In genomic region chr2:105486762-105487141, GRCh38 we compare ENCODE assay signal across 16 cellular contexts.
DNase-seq lines count a peak whose midpoint lies in the region; ATAC-seq and TF ChIP-seq lines count a peak whose summit lies in the region.
"Had no signal": no experiment of that assay in that cellular context is flagged by ENCODE, and none has a peak within 500 bp of the region (broad histone marks: within the 10 kb centered on the region; RNA-seq: fewer than 3 reads in every experiment).

No MANE protein-coding gene starts in this region.

- no peaks in the 10 kb centered on the region for H3K36me3 ChIP-seq in cardiac muscle cell
- no peaks in the 10 kb centered on the region for H3K36me3 ChIP-seq in Panc1 (ENCODE audit: control insufficient read depth, insufficient read depth, low read length)
- no peaks in the 10 kb centered on the region for H3K36me3 ChIP-seq in mesenchymal stem cell (ENCODE audit: control insufficient read depth in 1 of 2, insufficient read depth in 2 of 2, low read depth in 1 of 2, low read length in 2 of 2)
- H3K36me3 ChIP-seq in smooth muscle cell (ENCODE audit: low read depth) = no peaks in the 10 kb centered on the region
- no peaks in the 10 kb centered on the region for H3K36me3 ChIP-seq in uterus
- H3K36me3 ChIP-seq: BLaER1, HAP-1 had no signal

- H2BK15ac ChIP-seq in mesenchymal stem cell (ENCODE audit: low read depth, poor library complexity, severe bottlenecking) = no peak overlapping the region

- H4K91ac ChIP-seq in mesenchymal stem cell (ENCODE audit: low read length) = peak overlapping the region; percentile 80

- POLR2A ChIA-PET in Panc1 (lab: Charles Lee) = no interaction called here

- H3F3A ChIP-seq in smooth muscle cell (ENCODE audit: low read depth) = no peaks in the 10 kb centered on the region

- H3K4me1 ChIP-seq in cardiac muscle cell (ENCODE audit: low read depth) (peaks cover 31% of the 10 kb centered on the region), Panc1 (ENCODE audit: control insufficient read depth, insufficient read depth, low read length) (0 out of 2 replicates have a peak, but pooled peaks cover 2% of the 10 kb centered on the region), mesenchymal stem cell (ENCODE audit: control insufficient read depth, insufficient read depth, low read depth, low read length) (peaks cover 9% of the 10 kb centered on the region), smooth muscle cell (ENCODE audit: low read depth) (no peaks in the 10 kb centered on the region), uterus (no peaks in the 10 kb centered on the region)
- H3K4me1 ChIP-seq: HAP-1 had no signal

- H4K8ac ChIP-seq in mesenchymal stem cell (ENCODE audit: low read length) = no peak overlapping the region

- H3K27ac ChIP-seq in cardiac muscle cell = peak overlapping the region; percentile 79
- peak overlapping the region; percentile 46; the same call in 1 of the 2 replicates for H3K27ac ChIP-seq in Panc1 (ENCODE audit: low read length)
- H3K27ac ChIP-seq in mesenchymal stem cell (ENCODE audit: low read length, poor library complexity, severe bottlenecking) = peak overlapping the region; percentile 55
- H3K27ac ChIP-seq in smooth muscle cell (ENCODE audit: low read depth) = peak overlapping the region; percentile 62
- no peak overlapping the region for H3K27ac ChIP-seq in uterus
- H3K27ac ChIP-seq: BLaER1 had no signal

- in situ Hi-C loops in Panc1 (cut with HindIII; ENCODE audit: low pct_unique_long_range_greater_than_20kb, low sequenced_read_pairs) = no loop called here

- H3K27me3 ChIP-seq in cardiac muscle cell (no peaks in the 10 kb centered on the region), Panc1 (ENCODE audit: control insufficient read depth, insufficient read depth, low read length) (no peaks in the 10 kb centered on the region), mesenchymal stem cell (ENCODE audit: control insufficient read depth in 1 of 2, insufficient read depth in 1 of 2, low read length in 2 of 2) (peaks cover 0 to 2% of the 10 kb centered on the region in 2 experiments), smooth muscle cell (ENCODE audit: low read depth) (no peaks in the 10 kb centered on the region), uterus (no peaks in the 10 kb centered on the region)
- H3K27me3 ChIP-seq: BLaER1 had no signal

- 59% methylated on average over 3 of the region's 3 CpGs for WGBS in mesenchymal stem cell
- 58% methylated on average over 3 of the region's 3 CpGs for WGBS in smooth muscle cell (ENCODE audit: low lambda C conversion rate)

- H4K20me1 ChIP-seq in smooth muscle cell (ENCODE audit: low read depth) = no peaks in the 10 kb centered on the region
- H4K20me1 ChIP-seq: BLaER1 had no signal

- intact Hi-C loops in left ventricle myocardium superior (cut with micrococcal nuclease) = no loop called here
- intact Hi-C loops in Panc1 (cut with micrococcal nuclease; ENCODE audit: unreplicated experiment) = no loop called here
- intact Hi-C loops in uterus (cut with DNase I; ENCODE audit: low total_unique reads) = no loop called here

- no peak for TF ChIP-seq CTCF in cardiac muscle cell (IDR thresholded peaks at IDR 0.05; ENCODE audit: low read depth, low read length)
- TF ChIP-seq CTCF in Panc1 (IDR thresholded peaks at IDR 0.05) = no peak
- no peak for TF ChIP-seq CTCF in smooth muscle cell (IDR thresholded peaks at IDR 0.05; ENCODE audit: borderline replicate concordance, insufficient read depth, poor library complexity, severe bottlenecking)
- no peak for TF ChIP-seq CTCF in uterus (IDR thresholded peaks at IDR 0.05)

- peak overlapping the region; percentile 44 to 59 for H2BK12ac ChIP-seq in mesenchymal stem cell (ENCODE audit: low read length in 2 of 2)

- H3K4me3 ChIP-seq in cardiac muscle cell (no peak overlapping the region), Panc1 (ENCODE audit: low read depth in 2 of 2, low read length in 2 of 2) (no peak overlapping the region), mesenchymal stem cell (ENCODE audit: insufficient read depth in 1 of 2, low read depth in 1 of 2, low read length in 2 of 2) (no peak overlapping the region), smooth muscle cell (no peak overlapping the region), uterus (no peak overlapping the region)
- H3K4me3 ChIP-seq: BLaER1, HAP-1 had no signal

- H2BK120ac ChIP-seq in mesenchymal stem cell (ENCODE audit: low read depth, low read length) = peak overlapping the region; percentile 29

- no peak for TF ChIP-seq POLR2A in uterus (IDR thresholded peaks at IDR 0.05)

- no peak overlapping the region for H3K4me2 ChIP-seq in mesenchymal stem cell (ENCODE audit: low read length, poor library complexity, severe bottlenecking)
- peak overlapping the region; percentile 1 for H3K4me2 ChIP-seq in smooth muscle cell
- H3K4me2 ChIP-seq: BLaER1 had no signal

- CTCF ChIA-PET in Panc1 (lab: Charles Lee) = no interaction called here

- peak overlapping the region; percentile 73 to 90 for H3K18ac ChIP-seq in mesenchymal stem cell (ENCODE audit: low read depth in 1 of 2, low read length in 2 of 2)

- ATAC-seq in left ventricle myocardium superior (no peak), Panc1 (no peak)
- ATAC-seq: CD8-positive, alpha-beta T cell had no signal

- peak overlapping the region; percentile 22 for H2BK5ac ChIP-seq in mesenchymal stem cell (ENCODE audit: low read depth, low read length, poor library complexity, severe bottlenecking)

- no peak overlapping the region for H3K14ac ChIP-seq in mesenchymal stem cell (ENCODE audit: low read length in 2 of 2)

- no TSS peak for BruUV-seq in Panc1 (replicated peaks; lab: Mats Ljungman, UMichigan)

- peak overlapping the region in 1 of 2 experiments; percentile 47 for H3K4ac ChIP-seq in mesenchymal stem cell (ENCODE audit: low read depth in 1 of 2, low read length in 2 of 2)

- H3K9ac ChIP-seq in mesenchymal stem cell (ENCODE audit: low read length) = no peak overlapping the region
- no peak overlapping the region for H3K9ac ChIP-seq in smooth muscle cell (ENCODE audit: low read depth)
- H3K9ac ChIP-seq: BLaER1 had no signal

- DNase-seq in cardiac muscle cell (ENCODE audit: low read depth in 1 of 2, low spot score in 1 of 2) (no peak), left ventricle myocardium superior (no peak), Panc1 (ENCODE audit: low read depth, low spot score) (no peak), mesenchymal stem cell (no peak), smooth muscle cell (lab: John Stamatoyannopoulos, UW; ENCODE audit: unreplicated experiment) (no peak), uterus (no peak), HPDE6-E6E7 (ENCODE audit: extremely low spot score) (no peak)
- no peak for DNase-seq in stimulated activated CD4-positive, alpha-beta T cell treated with anti-CD3 and anti-CD28 coated beads, Interleukin-4, amount 100 ng/mL, for 24 hours
- DNase-seq: 8988T; CD8-positive, alpha-beta T cell; KG1; NCI-H146; NCI-H2081; NCI-H510A had no signal

- H2AK5ac ChIP-seq in mesenchymal stem cell (ENCODE audit: low read length, severe bottlenecking) = no peak overlapping the region

- H2AFZ ChIP-seq in mesenchymal stem cell (ENCODE audit: low read depth, low read length) = no peak overlapping the region
- H2AFZ ChIP-seq in smooth muscle cell (ENCODE audit: low read depth) = no peak overlapping the region

- H3K23ac ChIP-seq in mesenchymal stem cell (ENCODE audit: low read length in 2 of 2) = no peak overlapping the region

- H3K9me3 ChIP-seq in cardiac muscle cell (ENCODE audit: low read depth) (no peaks in the 10 kb centered on the region), Panc1 (ENCODE audit: control insufficient read depth, insufficient read depth, low read depth, low read length) (peaks cover 9% of the 10 kb centered on the region; the same call in 1 of the 2 replicates), mesenchymal stem cell (ENCODE audit: control insufficient read depth, low read length) (peaks cover 9% of the 10 kb centered on the region), smooth muscle cell (replicated peaks; ENCODE audit: low read depth) (no peaks in the 10 kb centered on the region), uterus (no peaks in the 10 kb centered on the region)
- H3K9me3 ChIP-seq: BLaER1, HAP-1 had no signal

- no peaks in the 10 kb centered on the region for H3K79me2 ChIP-seq in smooth muscle cell (ENCODE audit: low read depth)

- H3K79me1 ChIP-seq in mesenchymal stem cell (replicated peaks; ENCODE audit: low read length, poor library complexity, severe bottlenecking) = no peaks in the 10 kb centered on the region

Comparison
In these comparisons a context has a peak if more than half of its experiments do, and no peak if none do; other contexts are left out.
1. H3K27ac ChIP-seq: peak in cardiac muscle cell (single experiment), Panc1 (single experiment), mesenchymal stem cell (single experiment) and smooth muscle cell (single experiment); none in uterus (0 of 2).